ENCODE assay signal across 18 cellular contexts in genomic region chr7:137916980-137917645, GRCh38.
DNase-seq lines count a peak whose midpoint lies in the region; ATAC-seq and TF ChIP-seq lines count a peak whose summit lies in the region.
"Had no signal": no experiment of that assay in that cellular context is flagged by ENCODE, and none has a peak within 500 bp of the region (broad histone marks: within the 10 kb centered on the region; RNA-seq: fewer than 3 reads in every experiment).

No MANE protein-coding gene starts in this region.

- no peaks in the 10 kb centered on the region for H3K4me1 ChIP-seq in Caco-2
- peaks cover 17% of the 10 kb centered on the region for H3K4me1 ChIP-seq in osteoblast (ENCODE audit: insufficient read depth, low read length)
- H3K4me1 ChIP-seq: lower lobe of right lung had no signal

- no peaks in the 10 kb centered on the region for H3K9me3 Mint-ChIP-seq in Caco-2 (ENCODE audit: unreplicated experiment)
- no peaks in the 10 kb centered on the region for H3K9me3 Mint-ChIP-seq in effector memory CD8-positive, alpha-beta T cell
- no peaks in the 10 kb centered on the region for H3K9me3 Mint-ChIP-seq in activated CD8-positive, alpha-beta T cell treated with anti-CD3 and anti-CD28 coated beads for 36 hours

- H2AFZ ChIP-seq in osteoblast (ENCODE audit: low read length) = no peak overlapping the region

- peak; percentile 58 for ATAC-seq in HG02870 (IDR thresholded peaks at IDR 0.05; ENCODE audit: unreplicated experiment)
- ATAC-seq in effector memory CD8-positive, alpha-beta T cell (replicated peaks) = no peak
- no peak for ATAC-seq in activated CD8-positive, alpha-beta T cell treated with anti-CD3 and anti-CD28 coated beads for 36 hours
- ATAC-seq in GM21825 (IDR thresholded peaks at IDR 0.05; ENCODE audit: unreplicated experiment) = no peak
- ATAC-seq in HG03108 (IDR thresholded peaks at IDR 0.05; ENCODE audit: unreplicated experiment) = no peak
- ATAC-seq: lower lobe of right lung had no signal

- peak overlapping the region; percentile 53 for H3K27ac Mint-ChIP-seq in Caco-2 (ENCODE audit: unreplicated experiment)
- peak overlapping the region; percentile 48 to 82 for H3K27ac Mint-ChIP-seq in effector memory CD8-positive, alpha-beta T cell
- H3K27ac Mint-ChIP-seq in activated CD8-positive, alpha-beta T cell treated with anti-CD3 and anti-CD28 coated beads for 36 hours = no peak overlapping the region

- H3K4me3 ChIP-seq in Caco-2 (ENCODE audit: low read depth, low read length) (no peak overlapping the region), osteoblast (ENCODE audit: insufficient read depth, low read length) (no peak overlapping the region)
- H3K4me3 ChIP-seq: lower lobe of right lung, ovary had no signal

- peaks cover 74% of the 10 kb centered on the region for H3K36me3 Mint-ChIP-seq in Caco-2 (ENCODE audit: insufficient read depth, unreplicated experiment)
- H3K36me3 Mint-ChIP-seq in effector memory CD8-positive, alpha-beta T cell (ENCODE audit: insufficient read depth) = peaks cover 32% of the 10 kb centered on the region
- peaks cover 16% of the 10 kb centered on the region for H3K36me3 Mint-ChIP-seq in activated CD8-positive, alpha-beta T cell treated with anti-CD3 and anti-CD28 coated beads for 36 hours (ENCODE audit: low read depth)

- H3K79me2 ChIP-seq in osteoblast (ENCODE audit: insufficient read depth, low read length) = peaks cover 81% of the 10 kb centered on the region

- BruUV-seq in Caco-2 (replicated peaks; lab: Mats Ljungman, UMichigan) = no TSS peak

- CTCF ChIA-PET in Caco-2 (lab: Charles Lee) = no interaction called here
- CTCF ChIA-PET in activated CD8-positive, alpha-beta T cell treated with anti-CD3 and anti-CD28 coated beads for 36 hours (lab: Charles Lee) = no interaction called here

- DNase-seq in Caco-2 = no peak
- no peak for DNase-seq in effector memory CD8-positive, alpha-beta T cell
- no peak for DNase-seq in osteoblast (ENCODE audit: insufficient read length, low spot score, missing footprints)
- DNase-seq in activated CD8-positive, alpha-beta T cell treated with anti-CD3 and anti-CD28 coated beads for 36 hours = no peak
- DNase-seq in DMS79 treated with DMSO at 0.1 percent for 48 hours (lab: John Stamatoyannopoulos, UW) = no peak
- DNase-seq: activated CD4-positive, alpha-beta T cell treated with anti-CD3 and anti-CD28 coated beads, Interleukin-2, amount 50 U/mL, for 4 hours; activated effector memory CD4-positive, alpha-beta T cell treated with anti-CD3 and anti-CD28 coated beads, Interleukin-2, amount 50 U/mL, for 16 hours; EL; lower lobe of right lung; NCI-H510A treated with DMSO at 0.1 percent for 48 hours; ovary; T1000 had no signal

- intact Hi-C loops in Caco-2 (cut with micrococcal nuclease; ENCODE audit: unreplicated experiment) = loop anchor here (5.0 kb wide), 1 partner anchor 35 kb away; no protein-coding TSS in a partner anchor
- intact Hi-C loops in activated CD8-positive, alpha-beta T cell treated with anti-CD3 and anti-CD28 coated beads for 36 hours (cut with micrococcal nuclease) = no loop called here

- no peaks in the 10 kb centered on the region for H3K27me3 Mint-ChIP-seq in Caco-2 (ENCODE audit: insufficient read depth, unreplicated experiment)
- H3K27me3 Mint-ChIP-seq in effector memory CD8-positive, alpha-beta T cell = no peaks in the 10 kb centered on the region
- H3K27me3 Mint-ChIP-seq in activated CD8-positive, alpha-beta T cell treated with anti-CD3 and anti-CD28 coated beads for 36 hours = no peaks in the 10 kb centered on the region

- peak overlapping the region; percentile 6 for H3K27ac ChIP-seq in osteoblast (ENCODE audit: low read depth, low read length)
- H3K27ac ChIP-seq: epithelial cell of prostate, KMS-11, lower lobe of right lung, ovary, RWPE1 had no signal

- H3K9me3 ChIP-seq in Caco-2 (no peaks in the 10 kb centered on the region), osteoblast (ENCODE audit: low read depth, low read length) (no peaks in the 10 kb centered on the region)
- H3K9me3 ChIP-seq: lower lobe of right lung, ovary had no signal

- no peaks in the 10 kb centered on the region for H3K27me3 ChIP-seq in Caco-2 (replicated peaks; ENCODE audit: control insufficient read depth, insufficient read depth, low read length)
- no peaks in the 10 kb centered on the region for H3K27me3 ChIP-seq in osteoblast (ENCODE audit: insufficient read depth, low read length)
- H3K27me3 ChIP-seq: ovary had no signal

- no peak for TF ChIP-seq CTCF in Caco-2 (IDR thresholded peaks at IDR 0.05; ENCODE audit: insufficient read depth in 1 of 2, low read depth in 1 of 2, low read length in 1 of 2, severe bottlenecking in 1 of 2, unreplicated experiment in 1 of 2)
- TF ChIP-seq CTCF in osteoblast (IDR thresholded peaks at IDR 0.05; ENCODE audit: extremely low read depth, low read depth, low read length) = no peak
- no peak for TF ChIP-seq CTCF in activated CD8-positive, alpha-beta T cell treated with anti-CD3 and anti-CD28 coated beads for 36 hours (IDR thresholded peaks at IDR 0.05)

- POLR2A ChIA-PET in Caco-2 (lab: Charles Lee) = no interaction called here
- POLR2A ChIA-PET in activated CD8-positive, alpha-beta T cell treated with anti-CD3 and anti-CD28 coated beads for 36 hours (lab: Charles Lee) = no interaction called here

- no peaks in the 10 kb centered on the region; the same call in none of the 2 replicates for H3K36me3 ChIP-seq in Caco-2 (ENCODE audit: control insufficient read depth, insufficient read depth, low read length)
- H3K36me3 ChIP-seq in osteoblast (ENCODE audit: insufficient read depth, low read length) = peaks cover 49% of the 10 kb centered on the region
- H3K36me3 ChIP-seq: ovary had no signal

- H3K4me2 ChIP-seq in osteoblast (ENCODE audit: insufficient read depth, low read length) = no peak overlapping the region
- H3K4me2 ChIP-seq: KMS-11 had no signal

- peaks cover 8% of the 10 kb centered on the region for H3K4me1 Mint-ChIP-seq in Caco-2 (ENCODE audit: low read depth, unreplicated experiment)
- H3K4me1 Mint-ChIP-seq in effector memory CD8-positive, alpha-beta T cell (ENCODE audit: low read depth in 2 of 2) = peaks cover 19 to 27% of the 10 kb centered on the region in 2 donors
- H3K4me1 Mint-ChIP-seq in activated CD8-positive, alpha-beta T cell treated with anti-CD3 and anti-CD28 coated beads for 36 hours (ENCODE audit: low read depth) = peaks cover 14% of the 10 kb centered on the region

- no peak overlapping the region for H3K4me3 Mint-ChIP-seq in Caco-2 (ENCODE audit: unreplicated experiment)
- H3K4me3 Mint-ChIP-seq in effector memory CD8-positive, alpha-beta T cell = no peak overlapping the region
- no peak overlapping the region for H3K4me3 Mint-ChIP-seq in activated CD8-positive, alpha-beta T cell treated with anti-CD3 and anti-CD28 coated beads for 36 hours

- no peaks in the 10 kb centered on the region for H4K20me1 ChIP-seq in osteoblast (ENCODE audit: insufficient read depth, low read length)
